In the genomic region with DNA sequence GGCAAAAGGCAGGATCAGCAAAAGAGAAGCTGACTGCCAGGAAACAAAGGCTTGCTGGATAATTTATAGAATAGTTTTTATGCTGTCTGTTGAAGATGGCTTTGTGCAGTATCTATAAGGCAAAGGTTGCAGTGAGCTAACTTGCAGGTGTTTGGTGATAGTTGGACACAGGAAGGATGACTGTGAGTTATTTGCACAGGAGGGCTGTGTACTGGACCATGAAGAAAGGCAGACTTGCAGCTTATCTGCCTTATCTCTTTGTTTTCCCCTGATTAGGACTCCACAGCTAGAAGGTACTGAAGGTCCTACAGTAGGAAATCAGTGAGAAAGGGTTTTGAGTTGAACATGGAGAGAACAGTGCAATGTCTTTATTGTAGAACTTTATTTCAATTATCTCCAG, we compare ENCODE assay signal across 8 cellular contexts. TPM values are rescaled to one million over a fixed set of nuclear protein-coding genes. Genes with fewer than 3 reads are reported as not detected.
A peak's percentile ranks its signal among the peaks of the same experiment; 100 is the strongest.
DNase-seq lines count a peak whose midpoint lies in the region; ATAC-seq and TF ChIP-seq lines count a peak whose summit lies in the region.

No MANE protein-coding gene starts in this region.

- ATAC-seq in GM18517 (IDR thresholded peaks at IDR 0.05; ENCODE audit: unreplicated experiment) = peak; percentile 63
- ATAC-seq in GM21367 (IDR thresholded peaks at IDR 0.05; ENCODE audit: unreplicated experiment) = no peak

- no peaks in the 10 kb centered on the region for H4K20me1 ChIP-seq in OCI-LY1 (ENCODE audit: insufficient read depth, low read length)

- H3K4me1 Mint-ChIP-seq in CD14-positive monocyte = peaks cover 27% of the 10 kb centered on the region

- peaks cover 30% of the 10 kb centered on the region for H3K4me1 ChIP-seq in OCI-LY1 (ENCODE audit: insufficient read depth, low read length, severe bottlenecking)
- H3K4me1 ChIP-seq in iPS-15b (ENCODE audit: control insufficient read depth, insufficient read depth, low read length) = peaks cover 4% of the 10 kb centered on the region

- H3K9ac ChIP-seq in OCI-LY1 (ENCODE audit: low read length) = peak overlapping the region; percentile 52; the same call in 1 of the 2 replicates
- H3K9ac ChIP-seq in iPS-15b (ENCODE audit: low read depth, low read length) = no peak overlapping the region

- peaks cover 34 to 51% (median 39%) of the 10 kb centered on the region in 3 donors for H3K27me3 Mint-ChIP-seq in CD14-positive monocyte (ENCODE audit: low read depth in 3 of 3)

- no peak overlapping the region for H3K27ac Mint-ChIP-seq in CD14-positive monocyte

- H3K27me3 ChIP-seq in OCI-LY1 (ENCODE audit: insufficient read depth, low read length) (no peaks in the 10 kb centered on the region), iPS-15b (ENCODE audit: control insufficient read depth, insufficient read depth, low read length) (peaks cover 39% of the 10 kb centered on the region)

- intact Hi-C loops in CD14-positive monocyte (cut with micrococcal nuclease) = no loop called here

- H3K4me2 ChIP-seq in OCI-LY1 (ENCODE audit: low read length) = peak overlapping the region; percentile 59

- H2AFZ ChIP-seq in OCI-LY1 (ENCODE audit: low read length) = 0 out of 2 replicates have a peak overlapping the region, but pooled peaks have one; percentile 24

- peaks cover 0 to 12% (median 7%) of the 10 kb centered on the region in 7 donors for H3K9me3 Mint-ChIP-seq in CD14-positive monocyte

- peak overlapping the region; percentile 77 to 95 for H3K4me3 Mint-ChIP-seq in CD14-positive monocyte

- H3K36me3 Mint-ChIP-seq in CD14-positive monocyte = peaks cover 4 to 8% of the 10 kb centered on the region in 2 donors

- TF ChIP-seq CTCF in CD14-positive monocyte (IDR thresholded peaks at IDR 0.05) (no peak), OCI-LY1 (IDR thresholded peaks at IDR 0.05; ENCODE audit: low read length) (no peak)

- peak overlapping the region; percentile 22 for H3K4me3 ChIP-seq in OCI-LY1 (ENCODE audit: low read depth, low read length, poor library complexity, severe bottlenecking)
- peak overlapping the region; percentile 60 for H3K4me3 ChIP-seq in iPS-15b (ENCODE audit: low read depth, low read length)

- no peaks in the 10 kb centered on the region for H3K9me3 ChIP-seq in OCI-LY1 (ENCODE audit: low read length)
- no peaks in the 10 kb centered on the region for H3K9me3 ChIP-seq in iPS-15b (ENCODE audit: control insufficient read depth, insufficient read depth, low read length)

- no peaks in the 10 kb centered on the region for H3F3A ChIP-seq in OCI-LY1 (ENCODE audit: insufficient read depth, low read length)

- peak overlapping the region; percentile 89 for H3K27ac ChIP-seq in OCI-LY1 (ENCODE audit: low read depth, low read length, poor library complexity, severe bottlenecking)

- no peaks in the 10 kb centered on the region for H3K36me3 ChIP-seq in OCI-LY1 (ENCODE audit: insufficient read depth, low read length)
- no peaks in the 10 kb centered on the region for H3K36me3 ChIP-seq in iPS-15b (ENCODE audit: control insufficient read depth, insufficient read depth, low read length)

- no peaks in the 10 kb centered on the region for H3K9me2 ChIP-seq in OCI-LY1 (ENCODE audit: low read depth, low read length)

- DNase-seq in CD14-positive monocyte (ENCODE audit: low spot score) (no peak), putamen (ENCODE audit: low spot score) (no peak), medulla oblongata (ENCODE audit: extremely low spot score) (no peak), NCI-H774 (lab: John Stamatoyannopoulos, UW) (no peak)

- no peaks in the 10 kb centered on the region for H3K79me2 ChIP-seq in OCI-LY1 (ENCODE audit: insufficient read depth, low read length)

RNA-seq across cellular contexts. Expression of gene BTN1A1, which starts 2.1 kb away (rescaled TPM):
- polyA plus RNA-seq in CD14-positive monocyte = not detected

RNA-seq across cellular contexts. Expression of gene HMGN4, which starts 36.0 kb away (rescaled TPM):
- 100 to 1,000 TPM in 1 of 2 donors, 10 to 100 TPM in 1; 91.3 to 116 TPM for polyA plus RNA-seq in CD14-positive monocyte

RNA-seq across cellular contexts. Expression of gene BTN2A1, which starts 44.4 kb away (rescaled TPM):
- polyA plus RNA-seq in CD14-positive monocyte = 10 to 100 TPM in 1 of 2 donors, 1 to 10 TPM in 1; 4.3 to 10.8 TPM
